Comparison of ENCODE assay signal across 1 cellular context in genomic region chr16:15949210-15950166, GRCh38.
A peak's percentile ranks its signal among the peaks of the same experiment; 100 is the strongest.
TF ChIP-seq lines count a peak whose summit lies in the region.

Gene ABCC1 (plus strand): TSS chr16:15949616. CDS start chr16:15949752, 136 bp downstream.

TF ChIP-seq in H1, 55 proteins besides CTCF, POLR2A, EP300 and RAD21 (continued from another document):
- TF ChIP-seq PHF8 (conservative IDR thresholded peaks at IDR 0.05; ENCODE audit: low read depth, low read length), result peak; percentile 28; the same call in 1 of the 2 replicates
- TF ChIP-seq RFX5 (IDR thresholded peaks at IDR 0.05; ENCODE audit: borderline replicate concordance, low read depth, low read length), result no peak
- no peak for TF ChIP-seq EGR1 (IDR thresholded peaks at IDR 0.05; ENCODE audit: borderline replicate concordance, low read depth, low read length)
- peak; percentile 81 for TF ChIP-seq KDM4A (IDR thresholded peaks at IDR 0.05; ENCODE audit: low read depth, low read length, severe bottlenecking)
- TF ChIP-seq TAF1 (IDR thresholded peaks at IDR 0.05; ENCODE audit: low read depth, low read length), result 0 out of 2 replicates have a peak, but pooled peaks have one; percentile 6
- no peak for TF ChIP-seq CHD7 (IDR thresholded peaks at IDR 0.05; ENCODE audit: insufficient replicate concordance, low read length)
